In genomic region chr7:107856806-107857540, GRCh38 we compare ENCODE assay signal across 1 cellular context.
TF ChIP-seq lines count a peak whose summit lies in the region.

No MANE protein-coding gene starts in this region.

TF ChIP-seq in HepG2, 621 proteins besides CTCF, POLR2A, EP300 and RAD21 (continued from another document and continues in another):
- TF ChIP-seq GMEB1 (CRISPR knock-in tag; IDR thresholded peaks at IDR 0.05; ENCODE audit: borderline replicate concordance) (no peak; the same call in 1 of the 2 replicates), ZNF512B (CRISPR knock-in tag; IDR thresholded peaks at IDR 0.05; ENCODE audit: borderline replicate concordance) (peak; percentile 48; the same call in 1 of the 2 replicates), ZBTB4 (CRISPR knock-in tag; IDR thresholded peaks at IDR 0.05; ENCODE audit: borderline replicate concordance) (no peak), PRPF4 (IDR thresholded peaks at IDR 0.05; ENCODE audit: low read depth, low read length, poor library complexity, severe bottlenecking) (no peak), BCL3 (CRISPR knock-in tag; IDR thresholded peaks at IDR 0.05) (peak; percentile 37; the same call in 1 of the 2 replicates), ZNF562 (CRISPR knock-in tag; IDR thresholded peaks at IDR 0.05; ENCODE audit: borderline replicate concordance) (no peak), TBP (CRISPR knock-in tag; IDR thresholded peaks at IDR 0.05) (no peak), PTBP1 (IDR thresholded peaks at IDR 0.05; ENCODE audit: low read depth, low read length, poor library complexity, severe bottlenecking) (no peak), ZEB1 (IDR thresholded peaks at IDR 0.05; ENCODE audit: insufficient replicate concordance, low read depth) (no peak), ZMYM2 (CRISPR knock-in tag; IDR thresholded peaks at IDR 0.05) (no peak), HIVEP1 (CRISPR knock-in tag; IDR thresholded peaks at IDR 0.05) (no peak), SNAPC4 (CRISPR knock-in tag; IDR thresholded peaks at IDR 0.05) (no peak), YEATS2 (CRISPR knock-in tag; IDR thresholded peaks at IDR 0.05; ENCODE audit: borderline replicate concordance) (no peak), REPIN1 (CRISPR knock-in tag; IDR thresholded peaks at IDR 0.05; ENCODE audit: borderline replicate concordance, low read depth) (peak; percentile 29; the same call in 1 of the 2 replicates), HNRNPLL (IDR thresholded peaks at IDR 0.05; ENCODE audit: low read depth, low read length, poor library complexity, severe bottlenecking) (no peak), PATZ1 (CRISPR knock-in tag; IDR thresholded peaks at IDR 0.05) (no peak), NR2C2 (CRISPR knock-in tag; IDR thresholded peaks at IDR 0.05; ENCODE audit: borderline replicate concordance) (no peak), ZFP41 (CRISPR knock-in tag; IDR thresholded peaks at IDR 0.05; ENCODE audit: borderline replicate concordance) (no peak), NFYB (CRISPR knock-in tag; IDR thresholded peaks at IDR 0.05) (no peak), NRL (CRISPR knock-in tag; IDR thresholded peaks at IDR 0.05; ENCODE audit: borderline replicate concordance) (no peak), ZBTB7A (CRISPR knock-in tag; IDR thresholded peaks at IDR 0.05) (peak; percentile 49; the same call in 1 of the 2 replicates), ASH2L (IDR thresholded peaks at IDR 0.05; ENCODE audit: insufficient read length, low read depth, low read length) (peak; percentile 58), ZZZ3 (CRISPR knock-in tag; IDR thresholded peaks at IDR 0.05; ENCODE audit: borderline replicate concordance) (0 out of 2 replicates have a peak, but pooled peaks have one; percentile 71), ZBTB8A (CRISPR knock-in tag; IDR thresholded peaks at IDR 0.05; ENCODE audit: borderline replicate concordance, low read depth) (no peak), ZNF687 (CRISPR knock-in tag; IDR thresholded peaks at IDR 0.05) (peak; percentile 61; the same call in 1 of the 2 replicates), ZIK1 (CRISPR knock-in tag; IDR thresholded peaks at IDR 0.05; ENCODE audit: borderline replicate concordance, low read depth) (no peak), ZBTB33 (CRISPR knock-in tag; IDR thresholded peaks at IDR 0.05) (no peak), REXO4 (CRISPR knock-in tag; IDR thresholded peaks at IDR 0.05; ENCODE audit: borderline replicate concordance) (no peak), KDM1A (CRISPR knock-in tag; IDR thresholded peaks at IDR 0.05) (no peak), PCBP1 (IDR thresholded peaks at IDR 0.05; ENCODE audit: borderline replicate concordance, low read depth, low read length) (no peak), RNF2 (conservative IDR thresholded peaks at IDR 0.05; ENCODE audit: low read depth) (no peak), DPF2 (CRISPR knock-in tag; IDR thresholded peaks at IDR 0.05; ENCODE audit: borderline replicate concordance, low read depth) (peak; percentile 83), ADNP (CRISPR knock-in tag; IDR thresholded peaks at IDR 0.05) (no peak), ZNF550 (CRISPR knock-in tag; IDR thresholded peaks at IDR 0.05; ENCODE audit: borderline replicate concordance) (no peak), ZNF234 (CRISPR knock-in tag; conservative IDR thresholded peaks at IDR 0.05) (no peak)
